In the genomic region with DNA sequence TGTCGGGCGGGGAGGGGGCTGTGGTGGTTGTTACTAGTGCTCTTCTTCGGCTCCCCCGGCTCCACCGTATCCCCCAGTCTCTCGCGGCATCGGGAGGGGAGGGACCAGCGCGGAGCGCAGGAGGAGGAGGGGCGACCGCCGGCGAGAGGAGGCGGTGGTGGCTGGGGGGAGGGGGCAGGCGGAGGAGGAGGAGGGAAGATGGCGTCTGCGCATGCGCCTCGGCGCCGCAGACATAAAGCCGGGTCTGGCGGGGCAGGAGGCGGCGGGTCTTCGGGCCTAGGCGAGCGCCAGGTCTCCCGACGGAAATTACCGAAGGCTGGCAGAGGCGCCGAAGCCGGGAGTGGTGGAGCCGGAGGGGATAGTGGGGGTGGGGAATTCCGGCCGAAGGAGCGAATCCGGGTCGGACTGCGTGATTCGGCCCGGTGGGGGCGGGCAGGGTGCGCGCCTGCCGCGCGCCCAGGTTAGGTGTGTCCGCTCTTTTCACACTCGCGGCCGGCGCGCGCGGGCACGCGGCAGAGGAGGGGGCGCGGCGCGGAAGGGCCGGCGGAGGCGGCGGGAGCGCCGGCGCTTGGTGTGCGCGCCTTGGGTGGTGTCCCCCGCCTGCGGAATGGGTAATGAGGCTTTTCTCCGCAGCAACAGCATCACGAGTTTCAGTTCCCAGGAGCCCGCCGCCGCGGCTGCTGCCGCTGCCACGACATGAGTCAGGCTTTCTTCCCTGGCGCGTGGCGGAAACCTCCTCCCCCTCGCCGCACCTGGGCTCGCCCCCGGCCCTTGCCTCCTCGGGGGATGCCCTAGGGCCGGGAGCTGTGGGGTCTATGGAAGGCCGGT, we compare ENCODE assay signal across 8 cellular contexts. TPM values are rescaled to one million over a fixed set of nuclear protein-coding genes. Genes with fewer than 3 reads are reported as not detected.
DNase-seq lines count a peak whose midpoint lies in the region; ATAC-seq and TF ChIP-seq lines count a peak whose summit lies in the region.

No MANE protein-coding gene starts in this region.

- no peak for TF ChIP-seq CTCF in BJ (IDR thresholded peaks at IDR 0.05; ENCODE audit: insufficient read depth, low read depth, low read length)

- peaks cover 17% of the 10 kb centered on the region for H3K27me3 Mint-ChIP-seq in activated CD4-positive, alpha-beta T cell treated with anti-CD3 and anti-CD28 coated beads, Interleukin-2, amount 10 ng/mL, durations not matched to agents 7 days and 5 days

- no peaks in the 10 kb centered on the region for H3K27me3 ChIP-seq in BJ (ENCODE audit: control insufficient read depth, insufficient read depth, low read length)

- POLR2A ChIA-PET in BJ (lab: Charles Lee) = no interaction called here
- POLR2A ChIA-PET in activated CD4-positive, alpha-beta T cell treated with anti-CD3 and anti-CD28 coated beads, Interleukin-2, amount 10 ng/mL, durations not matched to agents 7 days and 5 days (lab: Charles Lee) = no interaction called here

- H3K9me3 Mint-ChIP-seq in activated CD4-positive, alpha-beta T cell treated with anti-CD3 and anti-CD28 coated beads, Interleukin-2, amount 10 ng/mL, durations not matched to agents 7 days and 5 days = no peaks in the 10 kb centered on the region

- H3K4me3 Mint-ChIP-seq in activated CD4-positive, alpha-beta T cell treated with anti-CD3 and anti-CD28 coated beads, Interleukin-2, amount 10 ng/mL, durations not matched to agents 7 days and 5 days = peak overlapping the region; percentile 95

- H3K4me1 Mint-ChIP-seq in activated CD4-positive, alpha-beta T cell treated with anti-CD3 and anti-CD28 coated beads, Interleukin-2, amount 10 ng/mL, durations not matched to agents 7 days and 5 days = peaks cover 35% of the 10 kb centered on the region

- peak overlapping the region; percentile 95 for H3K27ac Mint-ChIP-seq in activated CD4-positive, alpha-beta T cell treated with anti-CD3 and anti-CD28 coated beads, Interleukin-2, amount 10 ng/mL, durations not matched to agents 7 days and 5 days

- peak overlapping the region; percentile 92 for H3K4me3 ChIP-seq in BJ (ENCODE audit: low read depth, low read length)

- H3K36me3 ChIP-seq in BJ (ENCODE audit: control insufficient read depth, insufficient read depth, low read length) = 0 out of 2 replicates have a peak, but pooled peaks cover 1% of the 10 kb centered on the region

- peak; percentile 76 for ATAC-seq in GM19324 (IDR thresholded peaks at IDR 0.05; ENCODE audit: low FRiP score, unreplicated experiment)
- peak; percentile 57 for ATAC-seq in HG03460 (IDR thresholded peaks at IDR 0.05; ENCODE audit: unreplicated experiment)
- peak; percentile 89 for ATAC-seq in left lobe of liver

- DNase-seq in BJ (ENCODE audit: low read depth) = peak; percentile 72
- DNase-seq in NCI-H526 (lab: John Stamatoyannopoulos, UW) = peak; percentile 97 to 99
- peak; percentile 93 for DNase-seq in activated CD4-positive, alpha-beta T cell treated with anti-CD3 and anti-CD28 coated beads, Interleukin-2, amount 10 ng/mL, durations not matched to agents 7 days and 5 days
- DNase-seq in cortex of kidney (lab: John Stamatoyannopoulos, UW) = peak; percentile 87
- DNase-seq in left lobe of liver (ENCODE audit: low spot score) = peak; percentile 90
- DNase-seq in stimulated activated CD4-positive, alpha-beta T cell treated with anti-CD3 and anti-CD28 coated beads, Interleukin-2, amount 100 ng/mL, for 24 hours = peak; percentile 96 to 97

- H3K36me3 Mint-ChIP-seq in activated CD4-positive, alpha-beta T cell treated with anti-CD3 and anti-CD28 coated beads, Interleukin-2, amount 10 ng/mL, durations not matched to agents 7 days and 5 days (ENCODE audit: low read depth) = peaks cover 13% of the 10 kb centered on the region

- CTCF ChIA-PET in BJ (lab: Yijun Ruan, JAX) = no interaction called here
- CTCF ChIA-PET in activated CD4-positive, alpha-beta T cell treated with anti-CD3 and anti-CD28 coated beads, Interleukin-2, amount 10 ng/mL, durations not matched to agents 7 days and 5 days (lab: Charles Lee) = no interaction called here

RNA-seq across cellular contexts. Expression of a gene that starts 1.3 kb away (rescaled TPM):
- 33.5 and 39.2 TPM in 2 replicates for polyA plus RNA-seq in BJ (2011; rRNA removed)
- polyA minus RNA-seq in BJ (2011; rRNA and poly(A)+ RNA removed) = 49.2 and 55.8 TPM in 2 replicates
- 10 to 100 TPM; 13.3 to 13.6 TPM for total RNA-seq in activated CD4-positive, alpha-beta T cell treated with anti-CD3 and anti-CD28 coated beads, Interleukin-2, amount 10 ng/mL, durations not matched to agents 7 days and 5 days
- 31.5 TPM for total RNA-seq in left lobe of liver

Comparison
In these comparisons a context has a peak if more than half of its experiments do, and no peak if none do; other contexts are left out.
1. Peak in every context shown above with its lines: DNase-seq, ATAC-seq and H3K4me3 ChIP-seq.